Comparison of ENCODE assay signal across 10 cellular contexts in genomic region chr4:120844528-120844921, GRCh38.
DNase-seq lines count a peak whose midpoint lies in the region; ATAC-seq, FAIRE-seq and TF ChIP-seq lines count a peak whose summit lies in the region.
"Had no signal": no experiment of that assay in that cellular context is flagged by ENCODE, and none has a peak within 500 bp of the region (broad histone marks: within the 10 kb centered on the region; RNA-seq: fewer than 3 reads in every experiment).

No MANE protein-coding gene starts in this region.

- H3K4me3 ChIP-seq in keratinocyte (ENCODE audit: control insufficient read depth in 2 of 3, extremely low read depth in 1 of 3, insufficient read depth in 2 of 3, low read depth in 1 of 3, low read length in 3 of 3) (no peak overlapping the region), suprapubic skin (no peak overlapping the region)

- H4K20me1 ChIP-seq in keratinocyte (ENCODE audit: control insufficient read depth, extremely low read depth, insufficient read depth, low read length): no peaks in the 10 kb centered on the region

- H3K4me2 ChIP-seq in keratinocyte (ENCODE audit: control insufficient read depth, extremely low read depth, insufficient read depth, low read depth, low read length): no peak overlapping the region

- no peak overlapping the region for H3K9ac ChIP-seq in keratinocyte (ENCODE audit: control insufficient read depth, extremely low read depth, insufficient read depth, low read length)

- H3K36me3 ChIP-seq in keratinocyte (ENCODE audit: control insufficient read depth in 2 of 2, extremely low read depth in 1 of 2, insufficient read depth in 2 of 2, low read length in 2 of 2) (no peaks in the 10 kb centered on the region), suprapubic skin (no peaks in the 10 kb centered on the region)

- H3K27me3 ChIP-seq in keratinocyte (ENCODE audit: control insufficient read depth, extremely low read depth, insufficient read depth, low read length) (no peaks in the 10 kb centered on the region), suprapubic skin (no peaks in the 10 kb centered on the region)

- ATAC-seq in GM18909 (IDR thresholded peaks at IDR 0.05; ENCODE audit: poor library complexity, unreplicated experiment) (peak; percentile 87), GM21529 (IDR thresholded peaks at IDR 0.05; ENCODE audit: unreplicated experiment) (peak; percentile 80), HG03139 (IDR thresholded peaks at IDR 0.05; ENCODE audit: unreplicated experiment) (peak; percentile 64)

- H3K79me2 ChIP-seq in keratinocyte (ENCODE audit: control insufficient read depth, insufficient read depth, low read length): no peaks in the 10 kb centered on the region

- WGBS in suprapubic skin: 91% methylated on average over 2 of the region's 2 CpGs

- TF ChIP-seq CTCF in keratinocyte (optimal IDR thresholded peaks at IDR 0.05 in 1 of 3, IDR thresholded peaks at IDR 0.05 in 1 of 3, conservative IDR thresholded peaks at IDR 0.05 in 1 of 3; ENCODE audit: extremely low read depth in 1 of 3, insufficient read depth in 2 of 3, low read length in 3 of 3) (no peak), suprapubic skin (IDR thresholded peaks at IDR 0.05) (no peak)

- H3K27ac ChIP-seq in keratinocyte (ENCODE audit: control insufficient read depth, insufficient read depth, low read length) (no peak overlapping the region), suprapubic skin (no peak overlapping the region)
- H3K27ac ChIP-seq: HL-60 had no signal

- TF ChIP-seq EP300 in suprapubic skin (IDR thresholded peaks at IDR 0.05): no peak

- FAIRE-seq in keratinocyte (lab: Jason Lieb, UNC): peak; percentile 13

- H2AFZ ChIP-seq in keratinocyte (ENCODE audit: control insufficient read depth, low read length): no peak overlapping the region

- TF ChIP-seq POLR2A in suprapubic skin (IDR thresholded peaks at IDR 0.05): no peak

- DNase-seq in keratinocyte (ENCODE audit: low read depth, low spot score) (no peak), MV-4-11 (lab: John Stamatoyannopoulos, UW) (no peak), NCI-H446 (lab: John Stamatoyannopoulos, UW) (no peak), foreskin melanocyte (no peak), suprapubic skin (ENCODE audit: low spot score in 2 of 2) (no peak)
- DNase-seq: caudate nucleus had no signal

- no peaks in the 10 kb centered on the region for H3K9me3 ChIP-seq in keratinocyte (ENCODE audit: control insufficient read depth, low read depth, low read length)
- no peaks in the 10 kb centered on the region for H3K9me3 ChIP-seq in suprapubic skin

- dilution Hi-C loops in keratinocyte (cut with MboI; ENCODE audit: extremely low pct_ligation_motif_present, low sequenced_read_pairs): no loop called here

- H3K4me1 ChIP-seq in keratinocyte (ENCODE audit: control insufficient read depth, extremely low read depth, insufficient read depth, low read length) (no peaks in the 10 kb centered on the region), suprapubic skin (no peaks in the 10 kb centered on the region)

- H3K9me1 ChIP-seq in keratinocyte (ENCODE audit: control insufficient read depth, extremely low read depth, insufficient read depth, low read length): no peaks in the 10 kb centered on the region
